In the genomic region with DNA sequence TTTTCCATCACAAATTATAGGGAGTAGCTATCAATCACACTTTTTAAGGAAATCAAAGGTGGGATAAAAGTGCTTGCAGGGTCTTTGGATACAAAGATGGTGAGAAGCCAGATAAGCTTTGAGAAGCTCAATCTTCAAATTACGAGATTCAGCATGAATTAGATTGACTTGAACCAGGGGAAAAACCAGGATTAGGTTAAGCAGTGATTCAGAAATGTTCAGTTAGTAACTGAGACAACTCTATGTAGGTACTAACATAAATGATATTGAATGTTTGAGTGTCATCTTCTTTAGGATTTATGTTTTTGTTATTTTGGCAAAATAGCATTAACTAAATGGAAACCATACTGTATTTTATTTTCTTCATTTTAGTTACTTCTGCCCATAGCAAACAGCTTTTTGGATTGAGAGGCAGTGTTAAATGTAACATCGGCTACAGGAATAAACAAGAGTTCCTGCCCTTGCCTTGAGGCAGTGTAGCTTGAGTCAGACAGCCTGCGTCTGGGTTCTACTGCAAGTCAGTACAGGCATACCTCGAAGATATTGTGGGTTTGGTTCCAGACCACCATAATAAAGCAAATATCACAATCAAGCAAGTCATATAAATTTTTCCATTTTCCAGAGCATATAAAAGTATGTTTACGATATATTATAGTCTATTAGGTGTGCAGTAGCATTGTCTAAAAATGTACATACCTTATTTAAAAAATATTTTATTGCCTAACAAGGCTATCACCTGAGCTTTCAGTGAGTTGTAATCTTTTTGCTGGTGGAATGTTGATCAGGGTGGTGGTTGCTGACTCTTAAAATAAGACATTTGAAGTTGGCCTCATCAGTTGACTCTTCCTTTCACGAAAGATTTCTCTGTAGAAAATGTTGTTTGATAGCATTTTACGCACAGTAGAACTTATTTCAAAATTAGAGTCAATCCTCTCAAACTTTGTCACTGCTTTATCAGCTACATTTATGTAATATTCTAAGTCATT, we compare ENCODE assay signal across 14 cellular contexts.
"Had no signal": no experiment of that assay in that cellular context is flagged by ENCODE, and none has a peak within 500 bp of the region (broad histone marks: within the 10 kb centered on the region; RNA-seq: fewer than 3 reads in every experiment).

No MANE protein-coding gene starts in this region.

- H3K9me3 ChIP-seq: ascending aorta, esophagus muscularis mucosa, stomach, thoracic aorta had no signal

- DNase-seq: activated CD4-positive, alpha-beta T cell treated with anti-CD3 and anti-CD28 coated beads, Interleukin-2, amount 50 U/mL, for 1 hour; activated CD8-positive, alpha-beta memory T cell treated with anti-CD3 and anti-CD28 coated beads for 24 hours; activated naive CD4-positive, alpha-beta T cell; hippocampal formation; kidney glomerular epithelial cell; nephron progenitor cell; stimulated activated CD4-positive, alpha-beta T cell treated with anti-CD3 and anti-CD28 coated beads, Interleukin-2, amount 100 ng/mL, for 24 hours; stomach had no signal

- H3K27me3 ChIP-seq: ascending aorta, cardiac muscle cell, esophagus muscularis mucosa, stomach had no signal

- ATAC-seq: sciatic nerve had no signal

- FAIRE-seq: colon had no signal

- H3K4me3 ChIP-seq: ascending aorta, cardiac muscle cell, esophagus muscularis mucosa, stomach, thoracic aorta had no signal

- H3K36me3 ChIP-seq: ascending aorta, cardiac muscle cell, esophagus muscularis mucosa, stomach, thoracic aorta had no signal

- H3K27ac ChIP-seq: ascending aorta, cardiac muscle cell, esophagus muscularis mucosa, stomach, thoracic aorta had no signal
